Comparison of ENCODE assay signal across 35 cellular contexts in genomic region chr2:21098294-21098693, GRCh38. TPM values are rescaled to one million over a fixed set of nuclear protein-coding genes. Genes with fewer than 3 reads are reported as not detected.
"Had no signal": no experiment of that assay in that cellular context is flagged by ENCODE, and none has a peak within 500 bp of the region (broad histone marks: within the 10 kb centered on the region; RNA-seq: fewer than 3 reads in every experiment).

No MANE protein-coding gene starts in this region.

- H3K27ac ChIP-seq: brain microvascular endothelial cell, epithelial cell of prostate, esophagus squamous epithelium, gastroesophageal sphincter had no signal

- H3K36me3 Mint-ChIP-seq: activated CD4-positive, alpha-beta memory T cell treated with anti-CD3 and anti-CD28 coated beads for 36 hours; activated CD8-positive, alpha-beta memory T cell treated with anti-CD3 and anti-CD28 coated beads, Interleukin-2, amount 10 ng/mL, durations not matched to agents 7 days and 5 days; activated naive CD4-positive, alpha-beta T cell treated with anti-CD3 and anti-CD28 coated beads, Interleukin-2, amount 10 ng/mL, durations not matched to agents 7 days and 5 days; activated naive CD4-positive, alpha-beta T cell treated with anti-CD3 and anti-CD28 coated beads, Interleukin-2, amount 50 U/mL, for 72 hours; activated naive CD8-positive, alpha-beta T cell treated with anti-CD3 and anti-CD28 coated beads, Interleukin-2, amount 10 ng/mL, durations not matched to agents 7 days and 5 days had no signal

- H3K27ac Mint-ChIP-seq: activated CD4-positive, alpha-beta memory T cell treated with anti-CD3 and anti-CD28 coated beads for 36 hours; activated CD4-positive, alpha-beta T cell treated with anti-CD3 and anti-CD28 coated beads for 36 hours; activated CD4-positive, alpha-beta T cell treated with anti-CD3 and anti-CD28 coated beads, Interleukin-2, amount 10 ng/mL, durations not matched to agents 24 days and 14 days; activated CD8-positive, alpha-beta memory T cell treated with anti-CD3 and anti-CD28 coated beads, Interleukin-2, amount 10 ng/mL, durations not matched to agents 7 days and 5 days; activated CD8-positive, alpha-beta T cell treated with anti-CD3 and anti-CD28 coated beads, Interleukin-2, amount 10 ng/mL, durations not matched to agents 7 days and 5 days; activated naive CD4-positive, alpha-beta T cell treated with anti-CD3 and anti-CD28 coated beads, Interleukin-2, amount 10 ng/mL, durations not matched to agents 7 days and 5 days; activated naive CD4-positive, alpha-beta T cell treated with anti-CD3 and anti-CD28 coated beads, Interleukin-2, amount 50 U/mL, for 72 hours; activated naive CD8-positive, alpha-beta T cell treated with anti-CD3 and anti-CD28 coated beads, Interleukin-2, amount 10 ng/mL, durations not matched to agents 7 days and 5 days had no signal

- H3K9me3 Mint-ChIP-seq: activated CD4-positive, alpha-beta memory T cell treated with anti-CD3 and anti-CD28 coated beads for 36 hours; activated CD4-positive, alpha-beta T cell treated with anti-CD3 and anti-CD28 coated beads, Interleukin-2, amount 10 ng/mL, durations not matched to agents 24 days and 14 days; activated naive CD4-positive, alpha-beta T cell treated with anti-CD3 and anti-CD28 coated beads, Interleukin-2, amount 10 ng/mL, durations not matched to agents 7 days and 5 days; activated naive CD4-positive, alpha-beta T cell treated with anti-CD3 and anti-CD28 coated beads, Interleukin-2, amount 50 U/mL, for 72 hours; activated naive CD8-positive, alpha-beta T cell treated with anti-CD3 and anti-CD28 coated beads, Interleukin-2, amount 10 ng/mL, durations not matched to agents 7 days and 5 days had no signal

- H3K4me3 Mint-ChIP-seq: activated CD4-positive, alpha-beta memory T cell treated with anti-CD3 and anti-CD28 coated beads for 36 hours; activated CD4-positive, alpha-beta T cell treated with anti-CD3 and anti-CD28 coated beads for 36 hours; activated CD4-positive, alpha-beta T cell treated with anti-CD3 and anti-CD28 coated beads, Interleukin-2, amount 10 ng/mL, durations not matched to agents 24 days and 14 days; activated CD8-positive, alpha-beta memory T cell treated with anti-CD3 and anti-CD28 coated beads, Interleukin-2, amount 10 ng/mL, durations not matched to agents 7 days and 5 days; activated CD8-positive, alpha-beta T cell treated with anti-CD3 and anti-CD28 coated beads, Interleukin-2, amount 10 ng/mL, durations not matched to agents 7 days and 5 days; activated naive CD4-positive, alpha-beta T cell treated with anti-CD3 and anti-CD28 coated beads, Interleukin-2, amount 10 ng/mL, durations not matched to agents 7 days and 5 days; activated naive CD8-positive, alpha-beta T cell treated with anti-CD3 and anti-CD28 coated beads, Interleukin-2, amount 10 ng/mL, durations not matched to agents 7 days and 5 days; central memory CD8-positive, alpha-beta T cell had no signal

- H3K4me3 ChIP-seq: esophagus squamous epithelium, gastroesophageal sphincter had no signal

- H3K27me3 ChIP-seq: brain microvascular endothelial cell, esophagus squamous epithelium, gastroesophageal sphincter had no signal

- ATAC-seq: activated CD4-positive, alpha-beta T cell treated with anti-CD3 and anti-CD28 coated beads for 36 hours; activated CD8-positive, alpha-beta memory T cell treated with anti-CD3 and anti-CD28 coated beads, Interleukin-2, amount 10 ng/mL, durations not matched to agents 7 days and 5 days; activated CD8-positive, alpha-beta T cell treated with anti-CD3 and anti-CD28 coated beads, Interleukin-2, amount 10 ng/mL, durations not matched to agents 7 days and 5 days; activated naive CD4-positive, alpha-beta T cell treated with anti-CD3 and anti-CD28 coated beads, Interleukin-2, amount 50 U/mL, for 72 hours; gastroesophageal sphincter had no signal

- H3K4me1 Mint-ChIP-seq: activated CD4-positive, alpha-beta T cell treated with anti-CD3 and anti-CD28 coated beads for 36 hours; activated CD4-positive, alpha-beta T cell treated with anti-CD3 and anti-CD28 coated beads, Interleukin-2, amount 10 ng/mL, durations not matched to agents 24 days and 14 days; activated CD8-positive, alpha-beta memory T cell treated with anti-CD3 and anti-CD28 coated beads, Interleukin-2, amount 10 ng/mL, durations not matched to agents 7 days and 5 days; activated naive CD4-positive, alpha-beta T cell treated with anti-CD3 and anti-CD28 coated beads, Interleukin-2, amount 10 ng/mL, durations not matched to agents 7 days and 5 days; activated naive CD8-positive, alpha-beta T cell treated with anti-CD3 and anti-CD28 coated beads, Interleukin-2, amount 10 ng/mL, durations not matched to agents 7 days and 5 days; central memory CD8-positive, alpha-beta T cell had no signal

- H3K4me1 ChIP-seq: esophagus squamous epithelium had no signal

- H3K36me3 ChIP-seq: brain microvascular endothelial cell, esophagus squamous epithelium, gastroesophageal sphincter had no signal

- DNase-seq: activated CD4-positive, alpha-beta memory T cell treated with anti-CD3 and anti-CD28 coated beads for 36 hours; activated CD4-positive, alpha-beta T cell treated with anti-CD3 and anti-CD28 coated beads for 36 hours; activated CD4-positive, alpha-beta T cell treated with anti-CD3 and anti-CD28 coated beads, Interleukin-2, amount 10 ng/mL, durations not matched to agents 24 days and 14 days; activated CD4-positive, CD25-positive, alpha-beta regulatory T cell; activated CD4-positive, CD25-positive, alpha-beta regulatory T cell treated with anti-CD3 and anti-CD28 coated beads, Interleukin-2, amount 50 U/mL, for 72 hours; activated CD8-positive, alpha-beta memory T cell treated with anti-CD3 and anti-CD28 coated beads, Interleukin-2, amount 10 ng/mL, durations not matched to agents 7 days and 5 days; activated CD8-positive, alpha-beta memory T cell treated with anti-CD3 and anti-CD28 coated beads, Interleukin-2, amount 50 U/mL, for 4 hours; activated CD8-positive, alpha-beta T cell treated with anti-CD3 and anti-CD28 coated beads, Interleukin-2, amount 10 ng/mL, durations not matched to agents 7 days and 5 days; activated gamma-delta T cell; activated naive CD4-positive, alpha-beta T cell; activated naive CD4-positive, alpha-beta T cell treated with anti-CD3 and anti-CD28 coated beads, Interleukin-2, amount 10 ng/mL, durations not matched to agents 7 days and 5 days; activated naive CD8-positive, alpha-beta T cell treated with anti-CD3 and anti-CD28 coated beads, Interleukin-2, amount 10 ng/mL, durations not matched to agents 7 days and 5 days; activated T-cell treated with anti-CD3 and anti-CD28 coated beads, Interleukin-2, amount 50 U/mL, for 1 hour; activated T-cell treated with anti-CD3 and anti-CD28 coated beads, Interleukin-2, amount 50 U/mL, for 48 hours; brain microvascular endothelial cell; cortex of kidney; dermis blood vessel endothelial cell; effector CD8-positive, alpha-beta T cell; esophagus squamous epithelium; foreskin melanocyte; T-helper 2 cell had no signal

- H3K9me3 ChIP-seq: esophagus squamous epithelium, gastroesophageal sphincter had no signal

- H3K27me3 Mint-ChIP-seq: activated CD4-positive, alpha-beta T cell treated with anti-CD3 and anti-CD28 coated beads, Interleukin-2, amount 10 ng/mL, durations not matched to agents 24 days and 14 days; activated CD8-positive, alpha-beta memory T cell treated with anti-CD3 and anti-CD28 coated beads, Interleukin-2, amount 10 ng/mL, durations not matched to agents 7 days and 5 days; activated naive CD4-positive, alpha-beta T cell treated with anti-CD3 and anti-CD28 coated beads, Interleukin-2, amount 10 ng/mL, durations not matched to agents 7 days and 5 days; activated naive CD8-positive, alpha-beta T cell treated with anti-CD3 and anti-CD28 coated beads, Interleukin-2, amount 10 ng/mL, durations not matched to agents 7 days and 5 days had no signal

RNA-seq across cellular contexts. Expression of gene TDRD15, which starts 25.5 kb away (rescaled TPM):
- total RNA-seq: activated CD4-positive, alpha-beta T cell treated with anti-CD3 and anti-CD28 coated beads for 36 hours; activated CD4-positive, alpha-beta T cell treated with anti-CD3 and anti-CD28 coated beads, Interleukin-2, amount 10 ng/mL, durations not matched to agents 24 days and 14 days; activated CD8-positive, alpha-beta memory T cell treated with anti-CD3 and anti-CD28 coated beads for 36 hours; activated CD8-positive, alpha-beta memory T cell treated with anti-CD3 and anti-CD28 coated beads, Interleukin-2, amount 10 ng/mL, durations not matched to agents 7 days and 5 days; activated CD8-positive, alpha-beta T cell treated with anti-CD3 and anti-CD28 coated beads, Interleukin-2, amount 10 ng/mL, durations not matched to agents 7 days and 5 days; activated naive CD4-positive, alpha-beta T cell treated with anti-CD3 and anti-CD28 coated beads, Interleukin-2, amount 50 U/mL, for 72 hours; astrocyte; bronchial epithelial cell; cardiac septum; dermis blood vessel endothelial cell; endothelial cell of umbilical vein; fibroblast of lung; fibroblast of villous mesenchyme; glomerular endothelial cell; T-helper 1 cell treated with Interleukin-12 subunit alpha and Interleukin-12 subunit beta and Interleukin-4 antibody, amounts not matched to agents 30 ng/mL and 1 ng/mL, for 36 hours had no signal
- polyA plus RNA-seq: endothelial cell of umbilical vein, esophagus, fibroblast of lung had no signal

RNA-seq across cellular contexts. Expression of gene APOB, which starts 54.4 kb away (rescaled TPM):
- total RNA-seq: activated CD4-positive, alpha-beta memory T cell treated with anti-CD3 and anti-CD28 coated beads for 36 hours; activated CD4-positive, alpha-beta T cell treated with anti-CD3 and anti-CD28 coated beads for 36 hours; activated CD4-positive, alpha-beta T cell treated with anti-CD3 and anti-CD28 coated beads, Interleukin-2, amount 10 ng/mL, durations not matched to agents 24 days and 14 days; activated CD8-positive, alpha-beta memory T cell treated with anti-CD3 and anti-CD28 coated beads for 36 hours; activated CD8-positive, alpha-beta memory T cell treated with anti-CD3 and anti-CD28 coated beads, Interleukin-2, amount 10 ng/mL, durations not matched to agents 7 days and 5 days; activated CD8-positive, alpha-beta T cell treated with anti-CD3 and anti-CD28 coated beads, Interleukin-2, amount 10 ng/mL, durations not matched to agents 7 days and 5 days; activated naive CD4-positive, alpha-beta T cell treated with anti-CD3 and anti-CD28 coated beads, Interleukin-2, amount 50 U/mL, for 72 hours; activated naive CD8-positive, alpha-beta T cell treated with anti-CD3 and anti-CD28 coated beads, Interleukin-2, amount 10 ng/mL, durations not matched to agents 7 days and 5 days; T-helper 1 cell treated with Interleukin-12 subunit alpha and Interleukin-12 subunit beta and Interleukin-4 antibody, amounts not matched to agents 30 ng/mL and 1 ng/mL, for 36 hours had no signal
- polyA plus RNA-seq: fibroblast of lung had no signal
